ENCODE assay signal across 18 cellular contexts in the genomic region with DNA sequence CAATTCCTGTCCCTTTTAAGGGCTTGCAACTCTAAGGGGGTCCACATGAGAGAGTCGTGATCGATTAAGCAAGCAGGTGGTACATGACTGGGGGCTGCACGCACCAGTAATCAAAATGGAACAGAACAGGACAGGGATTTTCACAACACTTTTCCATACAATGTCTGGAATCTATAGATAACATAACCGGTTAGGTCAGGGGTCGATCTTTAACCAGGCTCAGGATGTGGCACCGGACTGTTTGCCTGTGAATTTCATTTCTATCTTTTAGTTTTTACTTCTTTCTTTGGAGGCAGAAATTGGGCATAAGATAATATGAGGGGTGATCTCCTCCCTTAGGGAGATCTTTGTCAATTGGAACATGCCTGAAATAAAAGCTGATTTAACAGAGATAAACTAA.
"Had no signal": no experiment of that assay in that cellular context is flagged by ENCODE, and none has a peak within 500 bp of the region (broad histone marks: within the 10 kb centered on the region; RNA-seq: fewer than 3 reads in every experiment).

No MANE protein-coding gene starts in this region.

- ATAC-seq: activated CD8-positive, alpha-beta T cell treated with anti-CD3 and anti-CD28 coated beads for 36 hours; activated naive CD8-positive, alpha-beta T cell treated with anti-CD3 and anti-CD28 coated beads, Interleukin-2, amount 50 U/mL, for 24 hours; stimulated activated naive CD8-positive, alpha-beta T cell treated with anti-CD3 and anti-CD28 coated beads, Interleukin-15, Interleukin-2, amounts not matched to agents 100 U/mL and 50 U/mL, for 24 hours; T-helper 17 cell had no signal

- H3K9me3 ChIP-seq: testis, uterus had no signal

- H3K27me3 ChIP-seq: testis, uterus had no signal

- H3K4me1 ChIP-seq: testis, uterus had no signal

- H3K4me3 ChIP-seq: testis, uterus had no signal

- H3K27ac ChIP-seq: testis, uterus, WERI-Rb-1 had no signal

- H3K36me3 ChIP-seq: uterus, WERI-Rb-1 had no signal

- FAIRE-seq: kidney had no signal

- DNase-seq: activated CD4-positive, alpha-beta T cell treated with anti-CD3 and anti-CD28 coated beads, Interleukin-2, amount 50 U/mL, for 1 hour; activated CD8-positive, alpha-beta T cell treated with anti-CD3 and anti-CD28 coated beads for 36 hours; activated naive CD8-positive, alpha-beta T cell treated with anti-CD3 and anti-CD28 coated beads, Interleukin-2, amount 50 U/mL, for 24 hours; activated T-cell treated with anti-CD3 and anti-CD28 coated beads, Interleukin-2, amount 50 U/mL, for 48 hours; amygdala; caudate nucleus; foreskin fibroblast; head of caudate nucleus; hypothalamus; immature natural killer cell; midbrain; stimulated activated CD4-positive, alpha-beta T cell treated with anti-CD3 and anti-CD28 coated beads, Interleukin-4, amount 100 ng/mL, for 1 hour; stimulated activated naive CD8-positive, alpha-beta T cell treated with anti-CD3 and anti-CD28 coated beads, Interleukin-15, Interleukin-2, amounts not matched to agents 100 U/mL and 50 U/mL, for 24 hours; T-helper 17 cell; testis; uterus; WERI-Rb-1 had no signal
